In the genomic region with DNA sequence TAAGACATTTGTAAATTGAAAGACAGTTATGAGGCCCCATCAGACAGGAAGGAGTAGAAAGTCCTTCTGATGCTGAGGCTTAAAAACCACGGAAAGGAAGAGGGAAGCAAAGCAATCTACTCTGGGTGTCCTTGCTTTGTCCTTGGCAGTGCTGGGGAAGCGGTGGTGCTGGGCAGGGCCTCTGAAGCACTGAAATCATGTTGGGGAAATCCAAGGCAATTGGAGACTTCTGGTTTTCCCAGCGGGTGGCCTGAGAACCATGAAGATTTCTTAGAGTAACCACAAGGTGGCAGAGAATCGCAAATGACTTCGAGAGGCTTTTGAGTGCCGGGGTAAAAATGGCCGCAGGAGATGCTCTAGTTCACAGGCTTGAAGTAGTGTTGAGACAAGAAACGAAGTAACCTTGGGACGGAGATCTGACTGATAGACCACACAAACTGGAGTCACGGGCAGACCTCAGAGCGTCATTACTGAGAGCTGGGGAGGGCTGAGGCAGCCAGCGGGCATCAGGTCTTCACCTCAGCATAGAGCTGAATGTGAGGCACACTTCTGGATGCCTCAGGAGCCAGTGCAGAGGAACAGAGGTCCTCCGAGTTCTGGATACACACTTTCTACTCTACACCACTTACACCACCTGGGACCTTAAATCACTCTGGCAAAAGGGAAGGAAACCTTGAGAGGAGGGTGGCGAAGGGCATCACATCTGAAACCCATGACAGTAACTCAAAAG, we compare ENCODE assay signal across 8 cellular contexts.
DNase-seq lines count a peak whose midpoint lies in the region; ATAC-seq, FAIRE-seq and TF ChIP-seq lines count a peak whose summit lies in the region.

No MANE protein-coding gene starts in this region.

- H3K27ac ChIP-seq in left ventricle myocardium inferior (replicated peaks), result no peak overlapping the region

- peak; percentile 47 for TF ChIP-seq CTCF in left ventricle myocardium inferior (IDR thresholded peaks at IDR 0.05; ENCODE audit: borderline replicate concordance)

- intact Hi-C loops in left ventricle myocardium inferior (cut with micrococcal nuclease), result loop anchor here (10.0 kb wide), 1 partner anchor 273 kb away; no protein-coding TSS in a partner anchor

- H3K36me3 ChIP-seq in left ventricle myocardium inferior, result no peaks in the 10 kb centered on the region

- H3K27me3 ChIP-seq in left ventricle myocardium inferior (ENCODE audit: low read depth), result no peaks in the 10 kb centered on the region

- no peak overlapping the region for H3K4me3 ChIP-seq in left ventricle myocardium inferior

- ATAC-seq in GM18519 (IDR thresholded peaks at IDR 0.05; ENCODE audit: low FRiP score, unreplicated experiment) (peak; percentile 53), HG03108 (IDR thresholded peaks at IDR 0.05; ENCODE audit: unreplicated experiment) (peak; percentile 68)

- no peaks in the 10 kb centered on the region for H3K9me3 ChIP-seq in left ventricle myocardium inferior (replicated peaks)

- peak; percentile 54 for DNase-seq in AG08395 (ENCODE audit: low spot score)
- DNase-seq in RCC 7860 (ENCODE audit: low spot score), result peak; percentile 29
- peak; percentile 17 for DNase-seq in activated T-helper 1 cell treated with Interleukin-2 at 50 U/mL for 16 hours (ENCODE audit: low read depth)
- no peak for DNase-seq in left ventricle myocardium inferior
- DNase-seq in stimulated activated CD4-positive, alpha-beta T cell treated with anti-CD3 and anti-CD28 coated beads, Interleukin-2, amount 100 ng/mL, for 24 hours, result peak; percentile 44 to 57
- no peak for DNase-seq in NCI-H1436 (lab: John Stamatoyannopoulos, UW)

- no peak for FAIRE-seq in RCC 7860 (lab: Jason Lieb, UNC)

- no peaks in the 10 kb centered on the region for H3K4me1 ChIP-seq in left ventricle myocardium inferior

Comparison
In these comparisons a context has a peak if more than half of its experiments do, and no peak if none do; other contexts are left out.
1. DNase-seq: peak in AG08395 (single experiment), RCC 7860 (single experiment), activated T-helper 1 cell treated with Interleukin-2 at 50 U/mL for 16 hours (single experiment) and stimulated activated CD4-positive, alpha-beta T cell treated with anti-CD3 and anti-CD28 coated beads, Interleukin-2, amount 100 ng/mL, for 24 hours (2 of 2); none in left ventricle myocardium inferior (single experiment) and NCI-H1436 (single experiment).